8 cellular contexts compared by ENCODE assay signal in the genomic region with DNA sequence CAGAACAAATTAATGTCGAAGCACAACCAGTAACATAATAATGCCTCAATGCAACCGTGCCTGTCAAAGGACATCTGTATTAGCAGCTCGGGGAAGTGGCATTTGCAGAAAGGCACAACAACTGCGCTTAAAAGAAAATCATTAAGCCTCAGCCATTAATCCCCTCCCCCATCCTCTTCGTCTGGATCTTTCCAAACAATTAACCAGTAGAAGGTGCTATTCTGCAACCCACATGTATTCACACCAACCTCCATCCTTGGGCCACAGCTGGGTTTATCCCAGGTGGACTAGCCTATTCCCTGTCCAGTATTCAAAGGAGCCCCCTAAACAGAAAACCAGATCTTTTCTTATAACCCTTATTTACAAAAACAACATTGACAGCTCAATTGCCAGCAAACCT. TPM values are rescaled to one million over a fixed set of nuclear protein-coding genes. Genes with fewer than 3 reads are reported as not detected.
DNase-seq lines count a peak whose midpoint lies in the region; ATAC-seq and TF ChIP-seq lines count a peak whose summit lies in the region.

No MANE protein-coding gene starts in this region.

- H3K27me3 ChIP-seq in right lobe of liver = no peaks in the 10 kb centered on the region

- no peak overlapping the region for H3K27ac Mint-ChIP-seq in WTC11

- 18% methylated on average over 5 of the region's 5 CpGs for WGBS in right lobe of liver (ENCODE audit: insufficient coverage, low coverage, low lambda C conversion rate, missing lambda C conversion rate)

- CTCF ChIA-PET in WTC11 (lab: Charles Lee) = interaction anchor here (1.0 to 2.1 kb wide), 6 partner anchors 9 to 190 kb away, joined by 3 to 50 read pairs (median 4); no protein-coding TSS in a partner anchor

- TF ChIP-seq POLR2A in right lobe of liver (IDR thresholded peaks at IDR 0.05) = no peak

- DNase-seq in GM10266 (ENCODE audit: extremely low spot score) = no peak
- no peak for DNase-seq in WTC11 (ENCODE audit: low spot score)
- DNase-seq in right lobe of liver = no peak
- DNase-seq in NOMO-1 treated with dmso at 0.1 percent for 144 hours (lab: John Stamatoyannopoulos, UW; ENCODE audit: unreplicated experiment) = no peak
- no peak for DNase-seq in NCI-H446 (lab: John Stamatoyannopoulos, UW)
- no peak for DNase-seq in GF-D8 (lab: John Stamatoyannopoulos, UW)

- peak overlapping the region; percentile 93; the same call in 1 of the 2 replicates for H3K27ac ChIP-seq in 22Rv1
- no peak overlapping the region for H3K27ac ChIP-seq in right lobe of liver

- no peak overlapping the region for H3K4me3 ChIP-seq in right lobe of liver

- POLR2A ChIA-PET in WTC11 (lab: Charles Lee) = no interaction called here

- no peaks in the 10 kb centered on the region for H3K36me3 ChIP-seq in right lobe of liver

- H3K4me3 Mint-ChIP-seq in WTC11 = peak overlapping the region; percentile 88

- TF ChIP-seq CTCF in 22Rv1 (IDR thresholded peaks at IDR 0.05) (peak; percentile 62), GM10266 (IDR thresholded peaks at IDR 0.05; ENCODE audit: control insufficient read depth, insufficient read depth, low read depth, missing control alignments) (peak; percentile 39), WTC11 (IDR thresholded peaks at IDR 0.05) (no peak), right lobe of liver (IDR thresholded peaks at IDR 0.05) (peak in 3 of 4 donors; percentile 24 to 33 (median 32))

- H3K36me3 Mint-ChIP-seq in WTC11 = no peaks in the 10 kb centered on the region

- ATAC-seq in WTC11 (peak; percentile 12; the same call in 1 of the 2 replicates), right lobe of liver (peak in 3 of 4 donors; percentile 12 to 34 (median 12)), HG02885 (IDR thresholded peaks at IDR 0.05; ENCODE audit: poor library complexity, unreplicated experiment) (no peak)

- H3K4me1 ChIP-seq in right lobe of liver = peaks cover 0 to 24% (median 7%) of the 10 kb centered on the region in 4 donors

- intact Hi-C loops in right lobe of liver (cut with DNase I) = no loop called here

- H3K9me3 ChIP-seq in right lobe of liver = no peaks in the 10 kb centered on the region

- peaks cover 50% of the 10 kb centered on the region for H3K4me1 Mint-ChIP-seq in WTC11

- H3K27me3 Mint-ChIP-seq in WTC11 (ENCODE audit: low read depth) = no peaks in the 10 kb centered on the region

- no peaks in the 10 kb centered on the region for H3K9me3 Mint-ChIP-seq in WTC11

TF ChIP-seq in WTC11, 78 proteins besides CTCF, POLR2A, EP300 and RAD21:
- TF ChIP-seq ZNF416 (CRISPR knock-in tag; IDR thresholded peaks at IDR 0.05) (no peak), AFF4 (CRISPR knock-in tag; IDR thresholded peaks at IDR 0.05; ENCODE audit: borderline replicate concordance) (no peak), ZNF396 (CRISPR knock-in tag; IDR thresholded peaks at IDR 0.05; ENCODE audit: borderline replicate concordance) (no peak), ZNF219 (CRISPR knock-in tag; IDR thresholded peaks at IDR 0.05; ENCODE audit: borderline replicate concordance) (no peak), PRRX2 (CRISPR knock-in tag; IDR thresholded peaks at IDR 0.05) (no peak)

RNA-seq across cellular contexts. Expression of gene RERE, which starts 2.6 kb away (rescaled TPM):
- total RNA-seq in WTC11 (2021) (122 to 161 TPM (median 124 TPM) in 3 replicates), right lobe of liver (10 to 100 TPM; 17.5 to 38.4 (median 25.0) TPM)
